ENCODE assay signal across 18 cellular contexts in genomic region chr2:105582952-105583660, GRCh38.
DNase-seq lines count a peak whose midpoint lies in the region; ATAC-seq and TF ChIP-seq lines count a peak whose summit lies in the region.
"Had no signal": no experiment of that assay in that cellular context is flagged by ENCODE, and none has a peak within 500 bp of the region (broad histone marks: within the 10 kb centered on the region; RNA-seq: fewer than 3 reads in every experiment).

No MANE protein-coding gene starts in this region.

- CTCF ChIA-PET in activated naive CD4-positive, alpha-beta T cell treated with anti-CD3 and anti-CD28 coated beads for 36 hours (lab: Charles Lee): interaction anchor here (0.5 to 0.8 kb wide), 2 partner anchors 39 to 387 kb away, joined by 3 to 4 read pairs; no protein-coding TSS in a partner anchor
- CTCF ChIA-PET in PC-3 (lab: Charles Lee): no interaction called here
- CTCF ChIA-PET in activated CD8-positive, alpha-beta memory T cell treated with anti-CD3 and anti-CD28 coated beads, Interleukin-2, amount 10 ng/mL, durations not matched to agents 7 days and 5 days (lab: Charles Lee): interaction anchor here (1.3 kb wide), 1 partner anchor 9 kb away, joined by 3 read pairs; no protein-coding TSS in a partner anchor

- no peak overlapping the region for H3K4me3 Mint-ChIP-seq in activated naive CD4-positive, alpha-beta T cell treated with anti-CD3 and anti-CD28 coated beads for 36 hours
- no peak overlapping the region for H3K4me3 Mint-ChIP-seq in activated CD8-positive, alpha-beta memory T cell treated with anti-CD3 and anti-CD28 coated beads, Interleukin-2, amount 10 ng/mL, durations not matched to agents 7 days and 5 days
- H3K4me3 Mint-ChIP-seq: activated CD4-positive, alpha-beta T cell treated with anti-CD3 and anti-CD28 coated beads for 36 hours; nephron progenitor cell had no signal

- no peak for ATAC-seq in activated naive CD4-positive, alpha-beta T cell treated with anti-CD3 and anti-CD28 coated beads, Interleukin-2, amount 50 U/mL, for 72 hours
- ATAC-seq in PC-3 (peak; percentile 24; the same call in 1 of the 2 replicates), left lobe of liver (peak; percentile 25), GM19463 (IDR thresholded peaks at IDR 0.05; ENCODE audit: unreplicated experiment) (no peak)
- no peak for ATAC-seq in activated CD8-positive, alpha-beta memory T cell treated with anti-CD3 and anti-CD28 coated beads, Interleukin-2, amount 10 ng/mL, durations not matched to agents 7 days and 5 days
- ATAC-seq: activated CD4-positive, alpha-beta T cell treated with anti-CD3 and anti-CD28 coated beads for 36 hours; left ventricle myocardium superior had no signal

- peaks cover 22% of the 10 kb centered on the region for H3K4me1 ChIP-seq in PC-3 (ENCODE audit: insufficient read depth, low read length)
- peaks cover 0 to 50% (median 27%) of the 10 kb centered on the region in 4 donors for H3K4me1 ChIP-seq in transverse colon
- H3K4me1 ChIP-seq: right atrium auricular region, uterus had no signal

- H3F3A ChIP-seq in PC-3 (ENCODE audit: low read length, unreplicated experiment): no peaks in the 10 kb centered on the region

- no TSS peak for BruUV-seq in PC-3 (replicated peaks; lab: Mats Ljungman, UMichigan)

- H3K9me2 ChIP-seq in PC-3 (replicated peaks; ENCODE audit: low read length): no peaks in the 10 kb centered on the region
- H3K9me2 ChIP-seq: SK-N-SH had no signal

- H4K20me1 ChIP-seq in PC-3 (ENCODE audit: low read length): no peaks in the 10 kb centered on the region

- H3K9me3 ChIP-seq in PC-3 (ENCODE audit: low read length): no peaks in the 10 kb centered on the region
- no peaks in the 10 kb centered on the region for H3K9me3 ChIP-seq in transverse colon
- H3K9me3 ChIP-seq: right atrium auricular region, SK-N-SH, uterus had no signal

- in situ Hi-C loops in transverse colon (cut with MboI; ENCODE audit: low pct_ligation_motif_present in 1 of 4, low pct_unique_long_range_greater_than_20kb in 1 of 4, low sequenced_read_pairs in 3 of 4): loop anchor here in 1 of 4 donors (25.0 kb wide), 1 partner anchor 504 kb away; no protein-coding TSS in a partner anchor

- WGBS in transverse colon (ENCODE audit: low coverage in 1 of 2), 2 donors: 46 to 51% methylated on average over 2 to 3 of the region's 3 CpGs

- H3K27me3 ChIP-seq in PC-3 (ENCODE audit: low read length): no peaks in the 10 kb centered on the region
- no peaks in the 10 kb centered on the region for H3K27me3 ChIP-seq in transverse colon
- H3K27me3 ChIP-seq: right atrium auricular region, uterus had no signal

- no peaks in the 10 kb centered on the region for H3K79me2 ChIP-seq in PC-3 (ENCODE audit: low read length)

- H3K27ac Mint-ChIP-seq in activated naive CD4-positive, alpha-beta T cell treated with anti-CD3 and anti-CD28 coated beads for 36 hours: no peak overlapping the region
- peak overlapping the region in 1 of 2 donors; percentile 51 for H3K27ac Mint-ChIP-seq in activated naive CD4-positive, alpha-beta T cell treated with anti-CD3 and anti-CD28 coated beads, Interleukin-2, amount 50 U/mL, for 72 hours
- H3K27ac Mint-ChIP-seq in activated CD8-positive, alpha-beta memory T cell treated with anti-CD3 and anti-CD28 coated beads, Interleukin-2, amount 10 ng/mL, durations not matched to agents 7 days and 5 days: no peak overlapping the region
- H3K27ac Mint-ChIP-seq: activated CD4-positive, alpha-beta T cell treated with anti-CD3 and anti-CD28 coated beads for 36 hours; nephron progenitor cell had no signal

- TF ChIP-seq CTCF in PC-3 (conservative IDR thresholded peaks at IDR 0.05; ENCODE audit: low read depth, low read length) (no peak), transverse colon (IDR thresholded peaks at IDR 0.05) (no peak)

- peak; percentile 12 for DNase-seq in activated naive CD4-positive, alpha-beta T cell treated with anti-CD3 and anti-CD28 coated beads for 36 hours
- DNase-seq in activated naive CD4-positive, alpha-beta T cell treated with anti-CD3 and anti-CD28 coated beads, Interleukin-2, amount 50 U/mL, for 72 hours (ENCODE audit: low spot score in 2 of 2): no peak
- DNase-seq in PC-3: no peak
- no peak for DNase-seq in left lobe of liver (ENCODE audit: low spot score)
- DNase-seq in transverse colon: peak; percentile 69
- no peak for DNase-seq in putamen (ENCODE audit: low spot score)
- DNase-seq in activated CD8-positive, alpha-beta memory T cell treated with anti-CD3 and anti-CD28 coated beads, Interleukin-2, amount 10 ng/mL, durations not matched to agents 7 days and 5 days: no peak
- DNase-seq: activated CD4-positive, alpha-beta T cell treated with anti-CD3 and anti-CD28 coated beads for 36 hours; activated CD8-positive, alpha-beta memory T cell treated with anti-CD3 and anti-CD28 coated beads, Interleukin-2, amount 50 U/mL, for 4 hours; activated gamma-delta T cell treated with Interleukin-2 at 50 U/mL for 16 hours; left ventricle myocardium superior; NCI-H524 treated with DMSO at 0.1 percent for 48 hours; nephron progenitor cell; SK-N-SH; uterus had no signal

- H3K36me3 ChIP-seq in PC-3 (ENCODE audit: low read depth, low read length) (no peaks in the 10 kb centered on the region), transverse colon (no peaks in the 10 kb centered on the region)
- H3K36me3 ChIP-seq: right atrium auricular region, uterus had no signal

- peak; percentile 50 for TF ChIP-seq POLR2A in transverse colon (IDR thresholded peaks at IDR 0.05)

- no peak overlapping the region for H3K4me2 ChIP-seq in PC-3 (ENCODE audit: low read length)
- H3K4me2 ChIP-seq: SK-N-SH had no signal

- no peaks in the 10 kb centered on the region for H3K27me3 Mint-ChIP-seq in activated naive CD4-positive, alpha-beta T cell treated with anti-CD3 and anti-CD28 coated beads for 36 hours (ENCODE audit: low read depth)
- H3K27me3 Mint-ChIP-seq in activated CD8-positive, alpha-beta memory T cell treated with anti-CD3 and anti-CD28 coated beads, Interleukin-2, amount 10 ng/mL, durations not matched to agents 7 days and 5 days: no peaks in the 10 kb centered on the region
- H3K27me3 Mint-ChIP-seq: activated CD4-positive, alpha-beta T cell treated with anti-CD3 and anti-CD28 coated beads for 36 hours had no signal

- H3K9me3 Mint-ChIP-seq in activated naive CD4-positive, alpha-beta T cell treated with anti-CD3 and anti-CD28 coated beads for 36 hours: peaks cover 10% of the 10 kb centered on the region
- H3K9me3 Mint-ChIP-seq in activated naive CD4-positive, alpha-beta T cell treated with anti-CD3 and anti-CD28 coated beads, Interleukin-2, amount 50 U/mL, for 72 hours: peaks cover 6 to 15% of the 10 kb centered on the region in 2 donors
- peaks cover 5% of the 10 kb centered on the region for H3K9me3 Mint-ChIP-seq in activated CD8-positive, alpha-beta memory T cell treated with anti-CD3 and anti-CD28 coated beads, Interleukin-2, amount 10 ng/mL, durations not matched to agents 7 days and 5 days (ENCODE audit: low read depth)

- no peaks in the 10 kb centered on the region for H3K36me3 Mint-ChIP-seq in activated naive CD4-positive, alpha-beta T cell treated with anti-CD3 and anti-CD28 coated beads for 36 hours (ENCODE audit: low read depth)
- H3K36me3 Mint-ChIP-seq in activated naive CD4-positive, alpha-beta T cell treated with anti-CD3 and anti-CD28 coated beads, Interleukin-2, amount 50 U/mL, for 72 hours: peaks cover 7 to 14% of the 10 kb centered on the region in 2 donors
- peaks cover 2% of the 10 kb centered on the region for H3K36me3 Mint-ChIP-seq in activated CD8-positive, alpha-beta memory T cell treated with anti-CD3 and anti-CD28 coated beads, Interleukin-2, amount 10 ng/mL, durations not matched to agents 7 days and 5 days

- H3K27ac ChIP-seq in PC-3 (ENCODE audit: low read length) (no peak overlapping the region), transverse colon (peak overlapping the region; percentile 62 to 88 (median 80))
- H3K27ac ChIP-seq: C4-2B, right atrium auricular region, uterus had no signal

- TF ChIP-seq EP300 in transverse colon (IDR thresholded peaks at IDR 0.05; ENCODE audit: low read depth): no peak

- no peak overlapping the region for H3K9ac ChIP-seq in PC-3 (ENCODE audit: low read length)
- H3K9ac ChIP-seq: SK-N-SH had no signal

- intact Hi-C loops in activated naive CD4-positive, alpha-beta T cell treated with anti-CD3 and anti-CD28 coated beads for 36 hours (cut with micrococcal nuclease): loop anchor here (5.0 kb wide), 1 partner anchor 609 kb away; the partner anchor contains the start of gene UXS1
- intact Hi-C loops in PC-3 (cut with micrococcal nuclease): no loop called here
- intact Hi-C loops in transverse colon (cut with DNase I; ENCODE audit: low total_unique reads): no loop called here

- H3K4me1 Mint-ChIP-seq in activated naive CD4-positive, alpha-beta T cell treated with anti-CD3 and anti-CD28 coated beads for 36 hours (ENCODE audit: low read depth): peaks cover 33% of the 10 kb centered on the region
- peaks cover 6% of the 10 kb centered on the region for H3K4me1 Mint-ChIP-seq in activated CD8-positive, alpha-beta memory T cell treated with anti-CD3 and anti-CD28 coated beads, Interleukin-2, amount 10 ng/mL, durations not matched to agents 7 days and 5 days

- POLR2A ChIA-PET in PC-3 (lab: Charles Lee; ENCODE audit: unreplicated experiment): no interaction called here

- H3K4me3 ChIP-seq in PC-3 (ENCODE audit: low read length) (no peak overlapping the region), transverse colon (no peak overlapping the region)
- H3K4me3 ChIP-seq: right atrium auricular region, uterus had no signal

- no peak overlapping the region for H2AFZ ChIP-seq in PC-3 (ENCODE audit: low read length)

Comparison
In these comparisons a context has a peak if more than half of its experiments do, and no peak if none do; other contexts are left out.
1. DNase-seq: peak in activated naive CD4-positive, alpha-beta T cell treated with anti-CD3 and anti-CD28 coated beads for 36 hours (single experiment) and transverse colon (single experiment); none in activated naive CD4-positive, alpha-beta T cell treated with anti-CD3 and anti-CD28 coated beads, Interleukin-2, amount 50 U/mL, for 72 hours (0 of 2), PC-3 (single experiment), left lobe of liver (single experiment), putamen (single experiment) and activated CD8-positive, alpha-beta memory T cell treated with anti-CD3 and anti-CD28 coated beads, Interleukin-2, amount 10 ng/mL, durations not matched to agents 7 days and 5 days (single experiment).
2. ATAC-seq: peak in PC-3 (single experiment) and left lobe of liver (single experiment); none in activated naive CD4-positive, alpha-beta T cell treated with anti-CD3 and anti-CD28 coated beads, Interleukin-2, amount 50 U/mL, for 72 hours (0 of 2), GM19463 (single experiment) and activated CD8-positive, alpha-beta memory T cell treated with anti-CD3 and anti-CD28 coated beads, Interleukin-2, amount 10 ng/mL, durations not matched to agents 7 days and 5 days (single experiment).